Comparison of ENCODE assay signal across 21 cellular contexts in the genomic region with DNA sequence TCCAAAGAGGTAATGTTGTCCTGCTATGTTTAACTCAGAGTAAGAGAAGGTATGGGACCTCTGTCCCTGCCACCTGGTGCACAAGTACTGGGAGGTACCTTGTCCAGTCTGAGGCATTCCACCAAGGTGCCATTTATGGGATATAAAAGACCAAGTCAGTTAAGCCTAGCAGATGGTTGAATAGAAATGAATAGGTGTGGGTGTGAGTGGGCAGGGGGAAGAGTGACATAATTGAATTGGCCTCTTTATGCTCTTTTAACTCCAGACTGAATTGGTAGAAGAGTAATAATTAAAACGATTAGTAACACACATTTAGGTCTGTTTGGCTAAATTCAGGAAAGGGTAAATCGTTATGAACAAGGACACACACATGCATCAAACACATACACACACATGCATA. TPM values are rescaled to one million over a fixed set of nuclear protein-coding genes. Genes with fewer than 3 reads are reported as not detected.
DNase-seq lines count a peak whose midpoint lies in the region; ATAC-seq, FAIRE-seq and TF ChIP-seq lines count a peak whose summit lies in the region.
"Had no signal": no experiment of that assay in that cellular context is flagged by ENCODE, and none has a peak within 500 bp of the region (broad histone marks: within the 10 kb centered on the region; RNA-seq: fewer than 3 reads in every experiment).

No MANE protein-coding gene starts in this region.

- H3K27me3 ChIP-seq in GM23338 (ENCODE audit: insufficient read depth) (no peaks in the 10 kb centered on the region), duodenal mucosa (ENCODE audit: control insufficient read depth in 1 of 2, insufficient read depth in 2 of 2, low read length in 2 of 2) (no peaks in the 10 kb centered on the region), small intestine (ENCODE audit: control insufficient read depth in 2 of 2, insufficient read depth in 2 of 2, low read length in 2 of 2) (no peaks in the 10 kb centered on the region)

- H3K4me3 ChIP-seq in GM23338 (no peak overlapping the region), duodenal mucosa (ENCODE audit: low read depth in 1 of 2, low read length in 2 of 2) (peak overlapping the region; percentile 71 to 89), small intestine (ENCODE audit: low read depth in 1 of 2, low read length in 2 of 2) (peak overlapping the region in 1 of 2 donors; percentile 87)

- H3K27ac Mint-ChIP-seq in GM23338, result no peak overlapping the region; the same call in 1 of the 2 replicates

- H3K36me3 ChIP-seq in GM23338 (ENCODE audit: insufficient read depth), result no peaks in the 10 kb centered on the region
- H3K36me3 ChIP-seq in duodenal mucosa (ENCODE audit: control insufficient read depth in 1 of 2, insufficient read depth in 2 of 2, low read length in 2 of 2), result no peaks in the 10 kb centered on the region
- no peaks in the 10 kb centered on the region for H3K36me3 ChIP-seq in small intestine (ENCODE audit: control insufficient read depth in 2 of 2, insufficient read depth in 2 of 2, low read length in 2 of 2)

- no peaks in the 10 kb centered on the region for H3K9me3 Mint-ChIP-seq in GM23338

- H3K27ac ChIP-seq in GM23338 (ENCODE audit: low read depth) (no peak overlapping the region), duodenal mucosa (ENCODE audit: low read depth, low read length) (no peak overlapping the region), small intestine (ENCODE audit: low read depth in 1 of 2, low read length in 1 of 2) (peak overlapping the region; percentile 89 to 96)
- H3K27ac ChIP-seq: C4-2B had no signal

- H2AFZ ChIP-seq in GM23338, result peak overlapping the region; percentile 75; the same call in 1 of the 2 replicates

- H3K79me2 ChIP-seq in GM23338 (replicated peaks; ENCODE audit: insufficient read depth), result no peaks in the 10 kb centered on the region

- no peak for ATAC-seq in GM23338
- no peak for ATAC-seq in HG03457 (IDR thresholded peaks at IDR 0.05; ENCODE audit: unreplicated experiment)
- no peak for ATAC-seq in GM21737 (IDR thresholded peaks at IDR 0.05; ENCODE audit: unreplicated experiment)
- ATAC-seq: HCT116 had no signal

- H3K27me3 Mint-ChIP-seq in GM23338 (ENCODE audit: insufficient read depth, low read depth, poor library complexity), result peaks cover 2% of the 10 kb centered on the region

- H4K20me1 ChIP-seq in GM23338 (replicated peaks; ENCODE audit: insufficient read depth), result no peaks in the 10 kb centered on the region

- 0 out of 2 replicates have a peak, but pooled peaks cover 3% of the 10 kb centered on the region for H3K9me2 ChIP-seq in GM23338 (ENCODE audit: insufficient read depth)
- H3K9me2 ChIP-seq: SK-N-SH had no signal

- DNase-seq in COLO829 (ENCODE audit: low spot score) (peak; percentile 47), GM23338 (ENCODE audit: low spot score) (no peak), small intestine (peak; percentile 67), NCI-H2081 treated with DMSO at 0.1 percent for 48 hours (lab: John Stamatoyannopoulos, UW) (no peak), Kasumi-1 (lab: John Stamatoyannopoulos, UW) (no peak)
- DNase-seq: DMS153; GF-D8; GOT3; NCI-H187; NCI-H226; NCI-H524; NK-92 treated with Interleukin-12 subunit alpha and Interleukin-12 subunit beta, amount 100 ng/mL, for 24 hours; SHP77; SK-N-SH had no signal

- no peak overlapping the region for H3K4me3 Mint-ChIP-seq in GM23338

- H3K9ac ChIP-seq in duodenal mucosa (ENCODE audit: low read depth in 1 of 2, low read length in 2 of 2), result peak overlapping the region; percentile 69 to 81
- H3K9ac ChIP-seq: SK-N-SH had no signal

- no peaks in the 10 kb centered on the region for H3F3A ChIP-seq in GM23338 (replicated peaks; ENCODE audit: low read depth)

- TF ChIP-seq CTCF in GM23338 (conservative IDR thresholded peaks at IDR 0.05; ENCODE audit: low read depth in 2 of 2), result no peak

- 5 to 52% (median 35%) methylated on average over 2 of the region's 2 CpGs for WGBS in small intestine, 3 donors

- H3K4me1 ChIP-seq in GM23338 (ENCODE audit: insufficient read depth) (no peaks in the 10 kb centered on the region; the same call in 1 of the 2 replicates), duodenal mucosa (ENCODE audit: control insufficient read depth in 1 of 2, insufficient read depth in 2 of 2, low read length in 2 of 2) (peaks cover 6 to 11% of the 10 kb centered on the region in 2 donors), small intestine (ENCODE audit: control insufficient read depth in 2 of 2, insufficient read depth in 1 of 2, low read depth in 1 of 2, low read length in 1 of 2) (no peaks in the 10 kb centered on the region)

- H3K4me2 ChIP-seq in GM23338, result no peak overlapping the region
- H3K4me2 ChIP-seq: SK-N-SH had no signal

- no peaks in the 10 kb centered on the region for H3K36me3 Mint-ChIP-seq in GM23338 (ENCODE audit: low read depth)

- H3K9me3 ChIP-seq in duodenal mucosa (ENCODE audit: control insufficient read depth in 1 of 2, low read length in 2 of 2) (no peaks in the 10 kb centered on the region), small intestine (ENCODE audit: control insufficient read depth, low read depth) (no peaks in the 10 kb centered on the region)
- H3K9me3 ChIP-seq: SK-N-SH had no signal

- peaks cover 8% of the 10 kb centered on the region; the same call in 2 of the 3 replicates for H3K4me1 Mint-ChIP-seq in GM23338

- no peak for FAIRE-seq in small intestine (lab: Jason Lieb, UNC)

TF ChIP-seq in GM23338, 12 proteins besides CTCF, POLR2A, EP300 and RAD21 (continues in another document):
- TF ChIP-seq CREB1 (CRISPR knock-in tag; IDR thresholded peaks at IDR 0.05; ENCODE audit: low read depth) (no peak), EZH2phosphoT487 (IDR thresholded peaks at IDR 0.05; ENCODE audit: unreplicated experiment) (no peak), ZNF331 (CRISPR knock-in tag; IDR thresholded peaks at IDR 0.05; ENCODE audit: low read depth) (no peak), JUNB (IDR thresholded peaks at IDR 0.05; ENCODE audit: unreplicated experiment) (no peak), ZNF462 (CRISPR knock-in tag; IDR thresholded peaks at IDR 0.05) (no peak), EZH2 (IDR thresholded peaks at IDR 0.05; ENCODE audit: low read depth, unreplicated experiment) (no peak), NANOG (IDR thresholded peaks at IDR 0.05; ENCODE audit: borderline replicate concordance) (no peak)

RNA-seq across cellular contexts. Expression of gene ADGRG7, which starts 0.6 kb away (rescaled TPM):
- not detected in 2 replicates for total RNA-seq in GM23338 (2014; rRNA removed; shearing (Covaris generic))
- polyA plus RNA-seq in GM23338 (2016; fragmentation: Nextera tagmentation; extraction: Ambion mirVana) (not detected in 2 replicates), small intestine (10 to 100 TPM; 25.9 to 48.4 (median 48.1) TPM)
- total RNA-seq: OCI-LY7, RPMI7951 had no signal
- polyA plus RNA-seq: SK-N-SH had no signal

Comparison
In these comparisons a context has a peak if more than half of its experiments do, and no peak if none do; other contexts are left out.
1. DNase-seq: peak in COLO829 (single experiment) and small intestine (single experiment); none in GM23338 (single experiment), NCI-H2081 treated with DMSO at 0.1 percent for 48 hours (single experiment) and Kasumi-1 (0 of 2).
2. H3K27ac ChIP-seq: peak in small intestine (2 of 2); none in GM23338 (single experiment) and duodenal mucosa (single experiment).
3. RNA of gene ADGRG7, which starts 0.6 kb away (polyA plus RNA-seq): 25.9 to 48.4 TPM in small intestine; not detected in GM23338; every median in the first group is over 10 times any median in the second.